In the genomic region with DNA sequence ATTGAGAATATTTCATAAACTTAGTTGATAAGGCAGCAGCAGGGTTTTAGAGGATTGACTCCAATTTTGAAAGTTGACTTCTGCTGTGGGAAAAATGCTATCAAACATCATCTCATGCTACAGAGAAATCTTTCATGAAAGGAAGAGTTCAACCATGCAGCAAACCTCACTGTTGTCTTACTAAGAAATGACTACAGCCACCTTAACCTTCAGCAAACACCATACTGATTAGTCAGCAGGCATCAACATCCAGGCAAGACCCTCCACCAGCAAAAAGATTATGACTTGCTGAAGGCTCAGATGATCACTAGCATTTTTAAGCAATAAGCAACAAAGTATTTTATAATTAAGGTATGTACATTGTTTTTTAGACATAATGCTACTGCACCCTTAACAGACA, we compare ENCODE assay signal across 17 cellular contexts. TPM values are rescaled to one million over a fixed set of nuclear protein-coding genes. Genes with fewer than 3 reads are reported as not detected.
DNase-seq lines count a peak whose midpoint lies in the region; ATAC-seq and TF ChIP-seq lines count a peak whose summit lies in the region.
"Had no signal": no experiment of that assay in that cellular context is flagged by ENCODE, and none has a peak within 500 bp of the region (broad histone marks: within the 10 kb centered on the region; RNA-seq: fewer than 3 reads in every experiment).

No MANE protein-coding gene starts in this region.

- H2AFZ ChIP-seq in PC-3 (ENCODE audit: low read length) (no peak overlapping the region), mesenchymal stem cell (ENCODE audit: low read depth, low read length) (no peak overlapping the region), PC-9 (no peak overlapping the region)

- intact Hi-C loops in PC-3 (cut with micrococcal nuclease) (no loop called here), PC-9 (cut with micrococcal nuclease; ENCODE audit: unreplicated experiment) (no loop called here)

- H3K9me2 ChIP-seq in DOHH2 (replicated peaks; ENCODE audit: control insufficient read depth, low read length) (no peaks in the 10 kb centered on the region), PC-3 (replicated peaks; ENCODE audit: low read length) (no peaks in the 10 kb centered on the region), PC-9 (ENCODE audit: insufficient read depth) (no peaks in the 10 kb centered on the region; the same call in 1 of the 2 replicates)

- H3K27me3 ChIP-seq in DOHH2 (ENCODE audit: control insufficient read depth, low read length): no peaks in the 10 kb centered on the region
- H3K27me3 ChIP-seq in PC-3 (ENCODE audit: low read length): no peaks in the 10 kb centered on the region
- H3K27me3 ChIP-seq in brain microvascular endothelial cell (replicated peaks): no peaks in the 10 kb centered on the region
- peaks cover 0 to 46% of the 10 kb centered on the region in 2 experiments for H3K27me3 ChIP-seq in mesenchymal stem cell (ENCODE audit: control insufficient read depth in 1 of 2, insufficient read depth in 1 of 2, low read length in 2 of 2)
- H3K27me3 ChIP-seq in PC-9 (ENCODE audit: insufficient read depth, low read depth): no peaks in the 10 kb centered on the region
- H3K27me3 ChIP-seq: SJCRH30 had no signal

- no peak for TF ChIP-seq CTCF in DOHH2 (IDR thresholded peaks at IDR 0.05; ENCODE audit: low read depth, low read length, poor library complexity, severe bottlenecking)
- TF ChIP-seq CTCF in PC-3 (conservative IDR thresholded peaks at IDR 0.05; ENCODE audit: low read depth, low read length): no peak
- TF ChIP-seq CTCF in brain microvascular endothelial cell (IDR thresholded peaks at IDR 0.05; ENCODE audit: low read depth, low read length, missing control alignments): no peak
- no peak for TF ChIP-seq CTCF in PC-9 (conservative IDR thresholded peaks at IDR 0.05)

- H3K79me2 ChIP-seq in DOHH2 (ENCODE audit: control insufficient read depth, low read length): no peaks in the 10 kb centered on the region
- H3K79me2 ChIP-seq in PC-3 (ENCODE audit: low read length): no peaks in the 10 kb centered on the region
- H3K79me2 ChIP-seq in PC-9 (ENCODE audit: low read depth): no peaks in the 10 kb centered on the region

- peak; percentile 49 for DNase-seq in PC-3
- DNase-seq in brain microvascular endothelial cell: peak; percentile 26
- no peak for DNase-seq in mesenchymal stem cell
- DNase-seq in PC-9: no peak
- DNase-seq: C1 segment of cervical spinal cord, HFFc6, NCI-H1048, NCI-H1436, NCI-H2029, NCI-H526, SJCRH30 had no signal

- H3K4me1 ChIP-seq in DOHH2 (ENCODE audit: control insufficient read depth, low read length) (peaks cover 24% of the 10 kb centered on the region), PC-3 (ENCODE audit: insufficient read depth, low read length) (peaks cover 6% of the 10 kb centered on the region; the same call in 1 of the 2 replicates), mesenchymal stem cell (ENCODE audit: control insufficient read depth, insufficient read depth, low read depth, low read length) (peaks cover 3% of the 10 kb centered on the region), PC-9 (replicated peaks; ENCODE audit: insufficient read depth) (no peaks in the 10 kb centered on the region)
- H3K4me1 ChIP-seq: A549, SJCRH30 had no signal

- no peaks in the 10 kb centered on the region for H4K20me1 ChIP-seq in DOHH2 (ENCODE audit: control insufficient read depth, insufficient read depth, low read depth, low read length)
- no peaks in the 10 kb centered on the region for H4K20me1 ChIP-seq in PC-3 (ENCODE audit: low read length)
- no peaks in the 10 kb centered on the region for H4K20me1 ChIP-seq in PC-9 (ENCODE audit: insufficient read depth)

- BruUV-seq in PC-3 (replicated peaks; lab: Mats Ljungman, UMichigan) (no TSS peak), PC-9 (replicated peaks; lab: Mats Ljungman, UMichigan) (no TSS peak)

- no peak overlapping the region for H3K14ac ChIP-seq in mesenchymal stem cell (ENCODE audit: low read length in 2 of 2)

- H3K79me1 ChIP-seq in mesenchymal stem cell (replicated peaks; ENCODE audit: low read length, poor library complexity, severe bottlenecking): no peaks in the 10 kb centered on the region

- no peak overlapping the region for H3K4ac ChIP-seq in mesenchymal stem cell (ENCODE audit: low read depth in 1 of 2, low read length in 2 of 2)

- H4K91ac ChIP-seq in mesenchymal stem cell (ENCODE audit: low read length): no peak overlapping the region

- H3K9me3 ChIP-seq in DOHH2 (ENCODE audit: control insufficient read depth, insufficient read depth, low read length): no peaks in the 10 kb centered on the region
- no peaks in the 10 kb centered on the region for H3K9me3 ChIP-seq in PC-3 (ENCODE audit: low read length)
- H3K9me3 ChIP-seq in mesenchymal stem cell (ENCODE audit: control insufficient read depth, low read length): peaks cover 9% of the 10 kb centered on the region
- H3K9me3 ChIP-seq in PC-9 (ENCODE audit: insufficient read depth, low read depth): no peaks in the 10 kb centered on the region; the same call in none of the 2 replicates
- H3K9me3 ChIP-seq: SJCRH30 had no signal

- in situ Hi-C loops in brain microvascular endothelial cell (cut with HindIII; ENCODE audit: low pct_ligation_motif_present, low sequenced_read_pairs): no loop called here

- no peak overlapping the region for H2BK15ac ChIP-seq in mesenchymal stem cell (ENCODE audit: low read depth, poor library complexity, severe bottlenecking)

- H4K8ac ChIP-seq in mesenchymal stem cell (ENCODE audit: low read length): no peak overlapping the region

- H3K18ac ChIP-seq in mesenchymal stem cell (ENCODE audit: low read depth in 1 of 2, low read length in 2 of 2): no peak overlapping the region

- H2BK5ac ChIP-seq in mesenchymal stem cell (ENCODE audit: low read depth, low read length, poor library complexity, severe bottlenecking): no peak overlapping the region

- no peaks in the 10 kb centered on the region for H3K36me3 ChIP-seq in DOHH2 (ENCODE audit: control insufficient read depth, low read length)
- H3K36me3 ChIP-seq in PC-3 (ENCODE audit: low read depth, low read length): no peaks in the 10 kb centered on the region
- H3K36me3 ChIP-seq in brain microvascular endothelial cell (replicated peaks): no peaks in the 10 kb centered on the region
- no peaks in the 10 kb centered on the region for H3K36me3 ChIP-seq in mesenchymal stem cell (ENCODE audit: control insufficient read depth in 1 of 2, insufficient read depth in 2 of 2, low read depth in 1 of 2, low read length in 2 of 2)
- H3K36me3 ChIP-seq in PC-9 (ENCODE audit: low read depth): no peaks in the 10 kb centered on the region
- H3K36me3 ChIP-seq: SJCRH30 had no signal

- no peak overlapping the region for H2AK5ac ChIP-seq in mesenchymal stem cell (ENCODE audit: low read length, severe bottlenecking)

- no peak overlapping the region for H3K27ac ChIP-seq in DOHH2 (ENCODE audit: low read depth, low read length)
- H3K27ac ChIP-seq in PC-3 (ENCODE audit: low read length): 0 out of 2 replicates have a peak overlapping the region, but pooled peaks have one; percentile 11
- no peak overlapping the region for H3K27ac ChIP-seq in brain microvascular endothelial cell
- peak overlapping the region; percentile 50 for H3K27ac ChIP-seq in mesenchymal stem cell (ENCODE audit: low read length, poor library complexity, severe bottlenecking)
- no peak overlapping the region for H3K27ac ChIP-seq in PC-9
- H3K27ac ChIP-seq: A549, SJCRH30 had no signal

- CTCF ChIA-PET in PC-3 (lab: Charles Lee): no interaction called here
- CTCF ChIA-PET in PC-9 (lab: Charles Lee): no interaction called here

- POLR2A ChIA-PET in PC-3 (lab: Charles Lee; ENCODE audit: unreplicated experiment): no interaction called here
- POLR2A ChIA-PET in PC-9 (lab: Charles Lee; ENCODE audit: unreplicated experiment): no interaction called here

- no peak overlapping the region for H2BK120ac ChIP-seq in mesenchymal stem cell (ENCODE audit: low read depth, low read length)

- no peaks in the 10 kb centered on the region for H3F3A ChIP-seq in DOHH2 (ENCODE audit: control insufficient read depth, insufficient read depth)
- no peaks in the 10 kb centered on the region for H3F3A ChIP-seq in PC-3 (ENCODE audit: low read length, unreplicated experiment)
- no peaks in the 10 kb centered on the region for H3F3A ChIP-seq in PC-9 (ENCODE audit: insufficient read depth, low read depth)

- H3K4me2 ChIP-seq in DOHH2 (ENCODE audit: low read length) (peak overlapping the region; percentile 25; the same call in 1 of the 2 replicates), PC-3 (ENCODE audit: low read length) (no peak overlapping the region), mesenchymal stem cell (ENCODE audit: low read length, poor library complexity, severe bottlenecking) (no peak overlapping the region), PC-9 (no peak overlapping the region)
- H3K4me2 ChIP-seq: A549 had no signal

- no peak overlapping the region for H3K4me3 ChIP-seq in DOHH2 (ENCODE audit: low read length)
- H3K4me3 ChIP-seq in PC-3 (ENCODE audit: low read length): no peak overlapping the region
- H3K4me3 ChIP-seq in brain microvascular endothelial cell (ENCODE audit: low read depth, low read length): no peak overlapping the region
- H3K4me3 ChIP-seq in mesenchymal stem cell (ENCODE audit: insufficient read depth in 1 of 2, low read depth in 1 of 2, low read length in 2 of 2): no peak overlapping the region
- H3K4me3 ChIP-seq in PC-9: no peak overlapping the region
- H3K4me3 ChIP-seq: A549, SJCRH30 had no signal

- H3K9ac ChIP-seq in PC-3 (ENCODE audit: low read length) (no peak overlapping the region), mesenchymal stem cell (ENCODE audit: low read length) (no peak overlapping the region)

- H2BK12ac ChIP-seq in mesenchymal stem cell (ENCODE audit: low read length in 2 of 2): no peak overlapping the region

- ATAC-seq in PC-3 (no peak), GM19467 (IDR thresholded peaks at IDR 0.05; ENCODE audit: unreplicated experiment) (no peak), HG03095 (IDR thresholded peaks at IDR 0.05; ENCODE audit: unreplicated experiment) (no peak)
- ATAC-seq: A549 had no signal

- no peak overlapping the region for H3K23ac ChIP-seq in mesenchymal stem cell (ENCODE audit: low read length in 2 of 2)

RNA-seq across cellular contexts. Expression of a gene that starts 7.6 kb away (rescaled TPM):
- not detected in 2 replicates for total RNA-seq in PC-3 (2014; rRNA removed)
- polyA plus RNA-seq in mesenchymal stem cell (2013, experiment 1 of 2): not detected
- not detected for polyA plus RNA-seq in mesenchymal stem cell (2013, experiment 2 of 2)
- total RNA-seq in PC-9 (2021): not detected in 2 replicates
- total RNA-seq: HFFc6, HT-29, MCF 10A, SJCRH30 had no signal
- polyA plus RNA-seq: A549 had no signal

Comparison
In these comparisons a context has a peak if more than half of its experiments do, and no peak if none do; other contexts are left out.
1. H3K27ac ChIP-seq: peak in PC-3 (single experiment) and mesenchymal stem cell (single experiment); none in DOHH2 (single experiment), brain microvascular endothelial cell (single experiment) and PC-9 (single experiment).
2. DNase-seq: peak in PC-3 (single experiment) and brain microvascular endothelial cell (single experiment); none in mesenchymal stem cell (single experiment) and PC-9 (0 of 2).